10 cellular contexts compared by ENCODE assay signal in genomic region chr10:17665742-17666141, GRCh38. TPM values are rescaled to one million over a fixed set of nuclear protein-coding genes. Genes with fewer than 3 reads are reported as not detected.
DNase-seq lines count a peak whose midpoint lies in the region; ATAC-seq, FAIRE-seq and TF ChIP-seq lines count a peak whose summit lies in the region.
"Had no signal": no experiment of that assay in that cellular context is flagged by ENCODE, and none has a peak within 500 bp of the region (broad histone marks: within the 10 kb centered on the region; RNA-seq: fewer than 3 reads in every experiment).

No MANE protein-coding gene starts in this region.

- H3K9me3 ChIP-seq in K562 (replicated peaks; ENCODE audit: control insufficient read depth, insufficient read depth, low read depth, low read length) (no peaks in the 10 kb centered on the region), Caco-2 (no peaks in the 10 kb centered on the region)

- no peaks in the 10 kb centered on the region for H4K20me1 ChIP-seq in K562 (replicated peaks; ENCODE audit: control insufficient read depth, insufficient read depth, low read length)

- TF ChIP-seq POLR2A in K562 (conservative IDR thresholded peaks at IDR 0.05), result no peak

- H3K27me3 ChIP-seq in K562 (ENCODE audit: control insufficient read depth in 2 of 2, insufficient read depth in 2 of 2, low read length in 2 of 2) (no peaks in the 10 kb centered on the region), Caco-2 (replicated peaks; ENCODE audit: control insufficient read depth, insufficient read depth, low read length) (no peaks in the 10 kb centered on the region)

- H3K4me3 Mint-ChIP-seq in Caco-2 (ENCODE audit: unreplicated experiment) (no peak overlapping the region), natural killer cell (no peak overlapping the region)
- H3K4me3 Mint-ChIP-seq: activated naive CD8-positive, alpha-beta T cell; nephron progenitor cell had no signal

- BruUV-seq in K562 (replicated peaks; lab: Mats Ljungman, UMichigan) (no TSS peak), Caco-2 (replicated peaks; lab: Mats Ljungman, UMichigan) (no TSS peak)

- H3K9me3 Mint-ChIP-seq in Caco-2 (ENCODE audit: unreplicated experiment), result no peaks in the 10 kb centered on the region
- H3K9me3 Mint-ChIP-seq in natural killer cell, result no peaks in the 10 kb centered on the region
- H3K9me3 Mint-ChIP-seq: nephron progenitor cell had no signal

- H3K27me3 Mint-ChIP-seq in Caco-2 (ENCODE audit: insufficient read depth, unreplicated experiment), result no peaks in the 10 kb centered on the region
- no peaks in the 10 kb centered on the region for H3K27me3 Mint-ChIP-seq in natural killer cell (ENCODE audit: low read depth in 2 of 2)
- H3K27me3 Mint-ChIP-seq: activated naive CD8-positive, alpha-beta T cell had no signal

- TF ChIP-seq EP300 in K562 (IDR thresholded peaks at IDR 0.05; ENCODE audit: low read length), result no peak

- TF ChIP-seq CTCF in K562 (IDR thresholded peaks at IDR 0.05 in 2 of 3, conservative IDR thresholded peaks at IDR 0.05 in 1 of 3; ENCODE audit: insufficient read depth in 2 of 3, low read depth in 1 of 3, low read length in 3 of 3) (no peak), Caco-2 (IDR thresholded peaks at IDR 0.05; ENCODE audit: insufficient read depth in 1 of 2, low read depth in 1 of 2, low read length in 1 of 2, severe bottlenecking in 1 of 2, unreplicated experiment in 1 of 2) (no peak), natural killer cell (IDR thresholded peaks at IDR 0.05) (no peak)

- H3K27ac Mint-ChIP-seq in Caco-2 (ENCODE audit: unreplicated experiment) (no peak overlapping the region), natural killer cell (no peak overlapping the region)
- H3K27ac Mint-ChIP-seq: activated naive CD8-positive, alpha-beta T cell; nephron progenitor cell had no signal

- POLR2A ChIA-PET in K562 (lab: Yijun Ruan, JAX), result no interaction called here
- POLR2A ChIA-PET in Caco-2 (lab: Charles Lee), result no interaction called here

- H3K9me1 ChIP-seq in K562 (ENCODE audit: control insufficient read depth, insufficient read depth, low read length), result no peaks in the 10 kb centered on the region

- no peak overlapping the region for H3K27ac ChIP-seq in K562 (ENCODE audit: extremely low read depth, low read depth, low read length)

- H3K4me2 ChIP-seq in K562 (ENCODE audit: insufficient read depth, low read length), result no peak overlapping the region

- ATAC-seq in K562 (no peak), natural killer cell (no peak)

- no peak overlapping the region for H2AFZ ChIP-seq in K562 (ENCODE audit: low read depth, low read length)

- H3K36me3 Mint-ChIP-seq in Caco-2 (ENCODE audit: insufficient read depth, unreplicated experiment), result peaks cover 16% of the 10 kb centered on the region
- peaks cover 17% of the 10 kb centered on the region for H3K36me3 Mint-ChIP-seq in natural killer cell

- no peak overlapping the region for H3K9ac ChIP-seq in K562 (ENCODE audit: insufficient read depth in 1 of 2, low read depth in 2 of 2, low read length in 2 of 2)

- intact Hi-C loops in K562 (cut with micrococcal nuclease) (no loop called here), Caco-2 (cut with micrococcal nuclease; ENCODE audit: unreplicated experiment) (no loop called here), natural killer cell (cut with micrococcal nuclease) (no loop called here)

- TF ChIP-seq RAD21 in K562 (CRISPR knock-in tag; conservative IDR thresholded peaks at IDR 0.05 in 1 of 2, IDR thresholded peaks at IDR 0.05 in 1 of 2), result no peak

- H3K4me1 ChIP-seq in K562 (replicated peaks in 1 of 2; ENCODE audit: control insufficient read depth in 2 of 2, insufficient read depth in 2 of 2, low read length in 2 of 2) (peaks cover under 1 to 39% of the 10 kb centered on the region in 2 experiments; a peak in 3 of 5 replicates), Caco-2 (peaks cover 39% of the 10 kb centered on the region)

- CTCF ChIA-PET in K562 (lab: Yijun Ruan, JAX; ENCODE audit: low intra/inter-chr PET ratio), result no interaction called here
- CTCF ChIA-PET in Caco-2 (lab: Charles Lee), result no interaction called here

- H3K79me2 ChIP-seq in K562 (ENCODE audit: control insufficient read depth, insufficient read depth, low read length), result peaks cover 88% of the 10 kb centered on the region

- DNase-seq in H4 (ENCODE audit: low spot score) (peak; percentile 76), K562 (ENCODE audit: extremely low read depth in 1 of 4, low spot score in 3 of 4) (no peak), hepatic stellate cell (ENCODE audit: low spot score) (peak; percentile 55), stromal cell of bone marrow (ENCODE audit: low read depth) (peak; percentile 91), SKM-1 (lab: John Stamatoyannopoulos, UW; ENCODE audit: unreplicated experiment) (no peak), Caco-2 (no peak), natural killer cell (no peak)
- DNase-seq in activated CD8-positive, alpha-beta memory T cell treated with anti-CD3 and anti-CD28 coated beads for 24 hours, result no peak
- DNase-seq: nephron progenitor cell had no signal

- FAIRE-seq in K562 (lab: Jason Lieb, UNC), result no peak

- H3K4me1 Mint-ChIP-seq in Caco-2 (ENCODE audit: low read depth, unreplicated experiment) (peaks cover 33% of the 10 kb centered on the region), natural killer cell (peaks cover 45 to 46% of the 10 kb centered on the region in 2 donors)
- H3K4me1 Mint-ChIP-seq: nephron progenitor cell had no signal

- H3K36me3 ChIP-seq in K562 (ENCODE audit: control insufficient read depth, insufficient read depth, low read length), result peaks cover 16% of the 10 kb centered on the region
- no peaks in the 10 kb centered on the region for H3K36me3 ChIP-seq in Caco-2 (ENCODE audit: control insufficient read depth, insufficient read depth, low read length)

- WGBS in K562 (ENCODE audit: insufficient coverage, low coverage, missing lambda C conversion rate), result 60% methylated on average over 4 of the region's 4 CpGs

- no peak overlapping the region for H3K4me3 ChIP-seq in K562
- H3K4me3 ChIP-seq in Caco-2 (ENCODE audit: low read depth, low read length), result no peak overlapping the region

- in situ Hi-C loops in K562 (cut with MboI), result no loop called here

TF ChIP-seq in K562, 482 proteins besides CTCF, POLR2A, EP300 and RAD21 (continues in another document):
- no peak for TF ChIP-seq ELF4 (CRISPR knock-in tag; IDR thresholded peaks at IDR 0.05)
- no peak for TF ChIP-seq RHOXF2B (CRISPR knock-in tag; conservative IDR thresholded peaks at IDR 0.05)
- no peak for TF ChIP-seq SOX6 (IDR thresholded peaks at IDR 0.05)
- TF ChIP-seq SP1 (CRISPR knock-in tag; IDR thresholded peaks at IDR 0.05), result no peak
- TF ChIP-seq SREBF2 (CRISPR knock-in tag; IDR thresholded peaks at IDR 0.05), result no peak
- TF ChIP-seq MCM3 (IDR thresholded peaks at IDR 0.05), result no peak

RNA-seq across cellular contexts. Expression of gene STAM, which starts 21.8 kb away (rescaled TPM):
- total RNA-seq in H4 (2014; rRNA removed; shearing (Covaris generic)), result 9.3 and 15.3 TPM in 2 replicates
- 43.5 and 111 TPM in 2 replicates for total RNA-seq in K562 (2011; cell fraction: chromatin; rRNA removed; ENCODE audit: low replicate concordance)
- total RNA-seq in K562 (2011; cell fraction: nucleolus; rRNA removed), result 26.8 and 30.9 TPM in 2 replicates
- 39.2 and 43.8 TPM in 2 replicates for total RNA-seq in K562 (2011; cell fraction: nucleoplasm; rRNA removed)
- total RNA-seq in K562 (2014; rRNA removed) (13.8 and 19.7 TPM in 2 replicates), K562 (2014; rRNA removed; fragmentation: Illumina TruSeq; extraction: Trizol) (30.9 and 32.5 TPM in 2 replicates), K562 (2015; rRNA removed; fragmentation: Illumina TruSeq; extraction: Trizol) (27.2 and 28.9 TPM in 2 replicates), K562 (2021) (25.1 and 26.7 TPM in 2 replicates), Caco-2 (2022) (51.9 and 59.1 TPM in 2 replicates), natural killer cell (10 to 100 TPM; 37.8 to 40.2 (median 38.6) TPM)
- polyA plus RNA-seq in K562 (2011; rRNA removed) (26.4 and 30.5 TPM in 2 replicates), K562 (2014; fragmentation: Illumina TruSeq; extraction: Trizol) (28.7 and 33.5 TPM in 2 replicates), K562 (2014; fragmentation: Nextera tagmentation; extraction: Ambion mirVana) (10 to 100 TPM; 21.3 to 25.9 TPM), K562 (2014; rRNA removed) (17.8 and 20.1 TPM in 2 replicates)
- 20.9 and 24.4 TPM in 2 replicates for polyA plus RNA-seq in K562 (2011; cell fraction: cytosol; rRNA removed)
- 26.2 and 37.4 TPM in 2 replicates for polyA plus RNA-seq in K562 (2011; cell fraction: nucleus; rRNA removed)
- polyA plus RNA-seq in K562 (2012), result 14.6 and 16.2 TPM in 2 replicates
- polyA minus RNA-seq in K562 (2011; rRNA and poly(A)+ RNA removed), result 53.1 and 55.6 TPM in 2 replicates
- polyA minus RNA-seq in K562 (2011; cell fraction: cytosol; rRNA and poly(A)+ RNA removed), result 14.7 and 16.5 TPM in 2 replicates
- 43.2 and 79.5 TPM in 2 replicates for polyA minus RNA-seq in K562 (2011; cell fraction: nucleus; rRNA and poly(A)+ RNA removed)

RNA-seq across cellular contexts. Expression of gene HACD1, which starts 48.6 kb away (rescaled TPM):
- 21.7 and 35.5 TPM in 2 replicates for total RNA-seq in H4 (2014; rRNA removed; shearing (Covaris generic))
- 2.8 and 4.8 TPM in 2 replicates for total RNA-seq in K562 (2011; cell fraction: chromatin; rRNA removed; ENCODE audit: low replicate concordance)
- total RNA-seq in K562 (2011; cell fraction: nucleolus; rRNA removed), result 1.3 and 2.0 TPM in 2 replicates
- total RNA-seq in K562 (2011; cell fraction: nucleoplasm; rRNA removed), result 3.2 and 4.5 TPM in 2 replicates
- total RNA-seq in K562 (2014; rRNA removed) (2.2 and 2.5 TPM in 2 replicates), K562 (2014; rRNA removed; fragmentation: Illumina TruSeq; extraction: Trizol) (2.0 and 2.4 TPM in 2 replicates), K562 (2015; rRNA removed; fragmentation: Illumina TruSeq; extraction: Trizol) (2.0 and 2.5 TPM in 2 replicates), K562 (2021) (1.1 and 2.4 TPM in 2 replicates), Caco-2 (2022) (37.2 and 47.8 TPM in 2 replicates), natural killer cell (1 to 10 TPM in 1 of 3 donors, under 1 TPM in 2; 0.82 to 1.5 (median 0.87) TPM)
- polyA plus RNA-seq in K562 (2011; rRNA removed) (2.4 and 4.5 TPM in 2 replicates), K562 (2014; fragmentation: Illumina TruSeq; extraction: Trizol) (1.8 and 1.9 TPM in 2 replicates), K562 (2014; fragmentation: Nextera tagmentation; extraction: Ambion mirVana) (1 to 10 TPM in 1 of 2 experiments, under 1 TPM in 1; 0.99 to 1.0 TPM), K562 (2014; rRNA removed) (4.2 and 4.3 TPM in 2 replicates)
- polyA plus RNA-seq in K562 (2011; cell fraction: cytosol; rRNA removed), result 1.5 and 1.7 TPM in 2 replicates
- 2.4 TPM in 2 replicates for polyA plus RNA-seq in K562 (2011; cell fraction: nucleus; rRNA removed)
- polyA plus RNA-seq in K562 (2012), result 2.3 and 2.6 TPM in 2 replicates
- 1.2 and 2.1 TPM in 2 replicates for polyA minus RNA-seq in K562 (2011; rRNA and poly(A)+ RNA removed)
- not detected in 2 replicates for polyA minus RNA-seq in K562 (2011; cell fraction: cytosol; rRNA and poly(A)+ RNA removed)
- 0.54 and 1.2 TPM in 2 replicates for polyA minus RNA-seq in K562 (2011; cell fraction: nucleus; rRNA and poly(A)+ RNA removed)

Comparison
In these comparisons a context has a peak if more than half of its experiments do, and no peak if none do; other contexts are left out.
1. DNase-seq: peak in H4 (single experiment), hepatic stellate cell (single experiment) and stromal cell of bone marrow (single experiment); none in K562 (0 of 4), SKM-1 (single experiment), Caco-2 (0 of 2), activated CD8-positive, alpha-beta memory T cell treated with anti-CD3 and anti-CD28 coated beads for 24 hours (single experiment) and natural killer cell (single experiment).